ENCODE assay signal across 8 cellular contexts in the genomic region with DNA sequence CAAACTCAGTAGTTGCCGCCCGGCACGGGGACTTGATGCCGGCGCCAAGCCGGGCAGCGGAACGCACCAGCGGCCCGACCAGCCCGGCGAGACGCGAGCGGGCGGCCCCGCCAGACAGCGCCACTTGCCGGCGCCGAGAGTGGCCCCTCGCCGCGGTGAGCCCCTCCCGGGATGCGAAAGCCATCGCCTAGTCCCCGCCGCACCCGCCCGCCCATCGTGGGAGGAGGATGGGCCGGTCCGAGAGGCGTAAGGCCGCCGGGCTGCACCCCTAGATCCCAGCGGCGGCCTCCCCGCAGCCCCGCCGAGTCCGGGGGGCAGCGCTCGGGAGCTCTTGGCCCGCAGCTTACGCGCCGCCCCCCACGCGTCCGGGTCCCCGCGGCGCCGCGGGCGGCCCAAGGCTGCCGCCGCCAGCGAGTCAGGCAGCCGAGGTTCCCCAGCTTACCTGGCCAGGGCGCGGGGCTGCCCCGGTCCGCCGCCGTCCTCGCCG. TPM values are rescaled to one million over a fixed set of nuclear protein-coding genes. Genes with fewer than 3 reads are reported as not detected.
DNase-seq lines count a peak whose midpoint lies in the region; ATAC-seq and TF ChIP-seq lines count a peak whose summit lies in the region.

No MANE protein-coding gene starts in this region.

- ATAC-seq in GM19035 (IDR thresholded peaks at IDR 0.05; ENCODE audit: unreplicated experiment): peak; percentile 59
- ATAC-seq in stimulated activated naive CD8-positive, alpha-beta T cell treated with anti-CD3 and anti-CD28 coated beads, Interleukin-15, amount 100 ng/mL, for 72 hours: peak; percentile 78

- no peaks in the 10 kb centered on the region for H3K9me3 Mint-ChIP-seq in activated CD4-positive, alpha-beta memory T cell treated with anti-CD3 and anti-CD28 coated beads, Interleukin-2, amount 10 ng/mL, durations not matched to agents 7 days and 5 days
- H3K9me3 Mint-ChIP-seq in endodermal cell: no peaks in the 10 kb centered on the region
- H3K9me3 Mint-ChIP-seq in stimulated activated naive CD8-positive, alpha-beta T cell treated with anti-CD3 and anti-CD28 coated beads, Interleukin-15, amount 100 ng/mL, for 72 hours: no peaks in the 10 kb centered on the region

- POLR2A ChIA-PET in activated CD4-positive, alpha-beta memory T cell treated with anti-CD3 and anti-CD28 coated beads, Interleukin-2, amount 10 ng/mL, durations not matched to agents 7 days and 5 days (lab: Charles Lee): interaction anchor here (1.6 to 1.9 kb wide), 2 partner anchors 70 to 146 kb away, joined by 7 read pairs; partner anchors contain the start of genes GOLGA8B and LPCAT4

- H3K4me1 Mint-ChIP-seq in activated CD4-positive, alpha-beta memory T cell treated with anti-CD3 and anti-CD28 coated beads, Interleukin-2, amount 10 ng/mL, durations not matched to agents 7 days and 5 days: peaks cover 11% of the 10 kb centered on the region
- H3K4me1 Mint-ChIP-seq in endodermal cell: no peaks in the 10 kb centered on the region
- peaks cover 38% of the 10 kb centered on the region for H3K4me1 Mint-ChIP-seq in stimulated activated naive CD8-positive, alpha-beta T cell treated with anti-CD3 and anti-CD28 coated beads, Interleukin-15, amount 100 ng/mL, for 72 hours

- TF ChIP-seq CTCF in AG09319 (IDR thresholded peaks at IDR 0.05; ENCODE audit: low read depth, low read length) (no peak), endodermal cell (conservative IDR thresholded peaks at IDR 0.05) (peak; percentile 38)

- H3K27me3 Mint-ChIP-seq in activated CD4-positive, alpha-beta memory T cell treated with anti-CD3 and anti-CD28 coated beads, Interleukin-2, amount 10 ng/mL, durations not matched to agents 7 days and 5 days: peaks cover 3% of the 10 kb centered on the region
- peaks cover 35% of the 10 kb centered on the region for H3K27me3 Mint-ChIP-seq in endodermal cell (ENCODE audit: insufficient read depth)
- H3K27me3 Mint-ChIP-seq in stimulated activated naive CD8-positive, alpha-beta T cell treated with anti-CD3 and anti-CD28 coated beads, Interleukin-15, amount 100 ng/mL, for 72 hours: peaks cover 11% of the 10 kb centered on the region

- H3K36me3 ChIP-seq in endodermal cell (ENCODE audit: control insufficient read depth, insufficient read depth, low read length): no peaks in the 10 kb centered on the region

- no peaks in the 10 kb centered on the region for H3K9me3 ChIP-seq in endodermal cell (ENCODE audit: control insufficient read depth, low read length)

- CTCF ChIA-PET in activated CD4-positive, alpha-beta memory T cell treated with anti-CD3 and anti-CD28 coated beads, Interleukin-2, amount 10 ng/mL, durations not matched to agents 7 days and 5 days (lab: Charles Lee): interaction anchor here (1.1 to 2.6 kb wide), 2 partner anchors 69 to 94 kb away, joined by 3 to 7 read pairs; partner anchors contain the start of genes LPCAT4, NOP10 and NUTM1

- WGBS in endodermal cell (ENCODE audit: insufficient coverage in 1 of 2, insufficient read length in 1 of 2), 2 experiments: 1% methylated on average over 53 of the region's 70 CpGs; no CpG with 5 or more reads in 1 of the 2 experiments

- H3K4me1 ChIP-seq in endodermal cell (ENCODE audit: control insufficient read depth, insufficient read depth, low read length): no peaks in the 10 kb centered on the region

- H3K4me3 Mint-ChIP-seq in activated CD4-positive, alpha-beta memory T cell treated with anti-CD3 and anti-CD28 coated beads, Interleukin-2, amount 10 ng/mL, durations not matched to agents 7 days and 5 days: peak overlapping the region; percentile 76
- H3K4me3 Mint-ChIP-seq in endodermal cell: peak overlapping the region; percentile 63
- H3K4me3 Mint-ChIP-seq in stimulated activated naive CD8-positive, alpha-beta T cell treated with anti-CD3 and anti-CD28 coated beads, Interleukin-15, amount 100 ng/mL, for 72 hours: peak overlapping the region; percentile 82 to 98

- no peak overlapping the region for H3K27ac ChIP-seq in endodermal cell (ENCODE audit: low read depth, low read length)

- no peak overlapping the region for H3K27ac Mint-ChIP-seq in activated CD4-positive, alpha-beta memory T cell treated with anti-CD3 and anti-CD28 coated beads, Interleukin-2, amount 10 ng/mL, durations not matched to agents 7 days and 5 days
- H3K27ac Mint-ChIP-seq in endodermal cell: no peak overlapping the region
- peak overlapping the region in 1 of 2 donors; percentile 92 for H3K27ac Mint-ChIP-seq in stimulated activated naive CD8-positive, alpha-beta T cell treated with anti-CD3 and anti-CD28 coated beads, Interleukin-15, amount 100 ng/mL, for 72 hours

- H3K36me3 Mint-ChIP-seq in activated CD4-positive, alpha-beta memory T cell treated with anti-CD3 and anti-CD28 coated beads, Interleukin-2, amount 10 ng/mL, durations not matched to agents 7 days and 5 days (ENCODE audit: low read depth): peaks cover 16% of the 10 kb centered on the region
- peaks cover 18% of the 10 kb centered on the region for H3K36me3 Mint-ChIP-seq in endodermal cell (ENCODE audit: low read depth)

- H3K27me3 ChIP-seq in endodermal cell (ENCODE audit: control insufficient read depth, insufficient read depth, low read length, poor library complexity, severe bottlenecking): peaks cover 18% of the 10 kb centered on the region

- peak overlapping the region; percentile 68 for H3K4me3 ChIP-seq in endodermal cell (ENCODE audit: low read length)

- DNase-seq in AG09319 (ENCODE audit: extremely low read depth, low read depth): peak; percentile 5
- DNase-seq in HT-29 (ENCODE audit: low spot score): peak; percentile 11
- peak; percentile 40 for DNase-seq in activated CD4-positive, alpha-beta memory T cell treated with anti-CD3 and anti-CD28 coated beads, Interleukin-2, amount 10 ng/mL, durations not matched to agents 7 days and 5 days
- peak; percentile 83 for DNase-seq in endodermal cell
- DNase-seq in myocyte (ENCODE audit: low read depth): peak; percentile 64
- peak; percentile 59 to 60 for DNase-seq in stimulated activated naive CD8-positive, alpha-beta T cell treated with anti-CD3 and anti-CD28 coated beads, Interleukin-15, amount 100 ng/mL, for 72 hours
- DNase-seq in putamen (ENCODE audit: low spot score): no peak

- H3K9ac ChIP-seq in endodermal cell (ENCODE audit: extremely low read depth, low read length, poor library complexity, severe bottlenecking): no peak overlapping the region

RNA-seq across cellular contexts. Expression of gene GOLGA8A, which starts 0.6 kb away (rescaled TPM):
- 16.4 and 22.0 TPM in 2 replicates for total RNA-seq in HT-29 (2014; rRNA removed; shearing (Covaris generic))
- total RNA-seq in activated CD4-positive, alpha-beta memory T cell treated with anti-CD3 and anti-CD28 coated beads, Interleukin-2, amount 10 ng/mL, durations not matched to agents 7 days and 5 days: 100 to 1,000 TPM; 170 TPM
- total RNA-seq in endodermal cell: 10 to 100 TPM; 60.8 to 95.8 TPM
- polyA plus RNA-seq in endodermal cell (2013, experiment 1 of 2): 47.4 TPM
- polyA plus RNA-seq in endodermal cell (2013, experiment 2 of 2): 41.2 TPM
- total RNA-seq in myocyte: 31.6 and 35.4 TPM in 2 replicates
- 45.0 TPM for polyA plus RNA-seq in myocyte (2012)
